1 cellular context compared by ENCODE assay signal in genomic region chr2:119786312-119786711, GRCh38.
TF ChIP-seq lines count a peak whose summit lies in the region.

No MANE protein-coding gene starts in this region.

TF ChIP-seq in WTC11, 78 proteins besides CTCF, POLR2A, EP300 and RAD21 (continued from another document):
- no peak for TF ChIP-seq ZNF512 (CRISPR knock-in tag; IDR thresholded peaks at IDR 0.05; ENCODE audit: borderline replicate concordance)
- TF ChIP-seq FOXP1 (CRISPR knock-in tag; IDR thresholded peaks at IDR 0.05; ENCODE audit: borderline replicate concordance): no peak
- TF ChIP-seq, protein P1, sequence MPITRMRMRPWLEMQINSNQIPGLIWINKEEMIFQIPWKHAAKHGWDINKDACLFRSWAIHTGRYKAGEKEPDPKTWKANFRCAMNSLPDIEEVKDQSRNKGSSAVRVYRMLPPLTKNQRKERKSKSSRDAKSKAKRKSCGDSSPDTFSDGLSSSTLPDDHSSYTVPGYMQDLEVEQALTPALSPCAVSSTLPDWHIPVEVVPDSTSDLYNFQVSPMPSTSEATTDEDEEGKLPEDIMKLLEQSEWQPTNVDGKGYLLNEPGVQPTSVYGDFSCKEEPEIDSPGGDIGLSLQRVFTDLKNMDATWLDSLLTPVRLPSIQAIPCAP (CRISPR knock-in tag; IDR thresholded peaks at IDR 0.05): no peak
- no peak for TF ChIP-seq IRF2 (CRISPR knock-in tag; IDR thresholded peaks at IDR 0.05; ENCODE audit: borderline replicate concordance, low read depth)
- no peak for TF ChIP-seq SMAD4 (CRISPR knock-in tag; IDR thresholded peaks at IDR 0.05)
- no peak for TF ChIP-seq ZBTB21 (CRISPR knock-in tag; IDR thresholded peaks at IDR 0.05; ENCODE audit: borderline replicate concordance)
- TF ChIP-seq NR3C1 (CRISPR knock-in tag; conservative IDR thresholded peaks at IDR 0.05; ENCODE audit: low read depth): no peak
- no peak for TF ChIP-seq ZNF671 (CRISPR knock-in tag; IDR thresholded peaks at IDR 0.05)
- no peak for TF ChIP-seq ESRRA (CRISPR knock-in tag; IDR thresholded peaks at IDR 0.05; ENCODE audit: borderline replicate concordance)
